Comparison of ENCODE assay signal across 22 cellular contexts in the genomic region with DNA sequence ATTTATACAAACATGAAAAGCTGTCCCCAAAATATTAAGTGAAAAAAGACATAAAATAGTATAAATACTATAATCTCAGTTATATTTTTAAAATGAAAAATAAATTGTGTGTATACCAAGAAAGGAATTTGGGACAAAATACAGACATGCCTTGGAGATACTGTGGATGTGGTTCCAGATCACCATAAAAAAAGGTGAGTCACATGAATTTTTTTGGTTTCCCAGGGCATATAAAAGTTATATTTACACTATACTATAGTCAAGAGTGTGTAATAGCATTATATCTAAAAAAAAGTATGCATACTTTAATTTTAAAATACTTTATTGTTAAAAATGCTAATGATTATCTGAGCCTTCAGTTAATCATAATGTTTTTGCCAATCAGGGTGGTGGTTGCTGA. TPM values are rescaled to one million over a fixed set of nuclear protein-coding genes. Genes with fewer than 3 reads are reported as not detected.
DNase-seq lines count a peak whose midpoint lies in the region; ATAC-seq and TF ChIP-seq lines count a peak whose summit lies in the region.
"Had no signal": no experiment of that assay in that cellular context is flagged by ENCODE, and none has a peak within 500 bp of the region (broad histone marks: within the 10 kb centered on the region; RNA-seq: fewer than 3 reads in every experiment).

No MANE protein-coding gene starts in this region.

- H3K9me3 Mint-ChIP-seq in HFFc6, result no peaks in the 10 kb centered on the region
- H3K9me3 Mint-ChIP-seq: CD4-positive, CD25-positive, alpha-beta regulatory T cell; CD8-positive, alpha-beta memory T cell; H9 had no signal

- POLR2A ChIA-PET in PC-3 (lab: Charles Lee; ENCODE audit: unreplicated experiment), result no interaction called here

- no peaks in the 10 kb centered on the region for H3K27me3 ChIP-seq in mammary epithelial cell (ENCODE audit: insufficient read depth, low read length)
- no peaks in the 10 kb centered on the region for H3K27me3 ChIP-seq in breast epithelium
- H3K27me3 ChIP-seq in PC-3 (ENCODE audit: low read length), result no peaks in the 10 kb centered on the region
- H3K27me3 ChIP-seq in smooth muscle cell (ENCODE audit: low read depth), result no peaks in the 10 kb centered on the region
- H3K27me3 ChIP-seq: BE2C had no signal

- BruUV-seq in mammary epithelial cell (replicated peaks; lab: Mats Ljungman, UMichigan) (no TSS peak), PC-3 (replicated peaks; lab: Mats Ljungman, UMichigan) (no TSS peak)

- H3K79me2 ChIP-seq in mammary epithelial cell (ENCODE audit: insufficient read depth, low read length), result no peaks in the 10 kb centered on the region
- no peaks in the 10 kb centered on the region for H3K79me2 ChIP-seq in PC-3 (ENCODE audit: low read length)
- no peaks in the 10 kb centered on the region for H3K79me2 ChIP-seq in smooth muscle cell (ENCODE audit: low read depth)

- H3F3A ChIP-seq in PC-3 (ENCODE audit: low read length, unreplicated experiment) (no peaks in the 10 kb centered on the region), smooth muscle cell (ENCODE audit: low read depth) (no peaks in the 10 kb centered on the region)

- H3K36me3 ChIP-seq in mammary epithelial cell (ENCODE audit: insufficient read depth, low read length) (no peaks in the 10 kb centered on the region), breast epithelium (no peaks in the 10 kb centered on the region), PC-3 (ENCODE audit: low read depth, low read length) (no peaks in the 10 kb centered on the region), smooth muscle cell (ENCODE audit: low read depth) (no peaks in the 10 kb centered on the region)
- H3K36me3 ChIP-seq: BE2C had no signal

- dilution Hi-C loops in mammary epithelial cell (cut with HindIII; ENCODE audit: low sequenced_read_pairs), result no loop called here

- in situ Hi-C loops in mammary epithelial cell (cut with MboI; ENCODE audit: low sequenced_read_pairs in 2 of 2), result no loop called here

- H2AFZ ChIP-seq in mammary epithelial cell (ENCODE audit: low read depth, low read length) (no peak overlapping the region), PC-3 (ENCODE audit: low read length) (no peak overlapping the region), smooth muscle cell (ENCODE audit: low read depth) (no peak overlapping the region)

- peaks cover 3% of the 10 kb centered on the region for H3K27me3 Mint-ChIP-seq in HFFc6 (ENCODE audit: insufficient read depth)
- H3K27me3 Mint-ChIP-seq: CD4-positive, CD25-positive, alpha-beta regulatory T cell had no signal

- ATAC-seq in PC-3 (peak; percentile 93), HG03108 (IDR thresholded peaks at IDR 0.05; ENCODE audit: unreplicated experiment) (no peak)
- ATAC-seq: A549, K562 had no signal

- no peak overlapping the region for H3K27ac Mint-ChIP-seq in HFFc6
- H3K27ac Mint-ChIP-seq: CD4-positive, CD25-positive, alpha-beta regulatory T cell; CD8-positive, alpha-beta memory T cell; H9 had no signal

- no peak for TF ChIP-seq POLR2A in breast epithelium (IDR thresholded peaks at IDR 0.05)

- no peak for TF ChIP-seq CTCF in mammary epithelial cell (conservative IDR thresholded peaks at IDR 0.05 in 1 of 2, IDR thresholded peaks at IDR 0.05 in 1 of 2; ENCODE audit: extremely low read depth in 1 of 2, insufficient read depth in 1 of 2, low read depth in 1 of 2, low read length in 2 of 2)
- no peak for TF ChIP-seq CTCF in breast epithelium (IDR thresholded peaks at IDR 0.05)
- TF ChIP-seq CTCF in HFFc6 (IDR thresholded peaks at IDR 0.05), result no peak
- no peak for TF ChIP-seq CTCF in PC-3 (conservative IDR thresholded peaks at IDR 0.05; ENCODE audit: low read depth, low read length)
- no peak for TF ChIP-seq CTCF in smooth muscle cell (IDR thresholded peaks at IDR 0.05; ENCODE audit: borderline replicate concordance, insufficient read depth, poor library complexity, severe bottlenecking)

- intact Hi-C loops in mammary epithelial cell (cut with micrococcal nuclease), result no loop called here
- intact Hi-C loops in breast epithelium (cut with DNase I; ENCODE audit: low total_unique reads), result no loop called here
- intact Hi-C loops in PC-3 (cut with micrococcal nuclease), result loop anchor here (5.0 kb wide), 1 partner anchor 118 kb away; a partner anchor contains a TSS

- DNase-seq in mammary epithelial cell (peak; percentile 28), breast epithelium (ENCODE audit: low spot score in 2 of 2) (no peak), HFFc6 (peak; percentile 48), PC-3 (peak; percentile 65), smooth muscle cell (lab: John Stamatoyannopoulos, UW; ENCODE audit: unreplicated experiment) (no peak), Kasumi-1 (lab: John Stamatoyannopoulos, UW) (no peak), cerebellum (ENCODE audit: low spot score) (no peak)
- DNase-seq: BE2C; C1 segment of cervical spinal cord; CD4-positive, CD25-positive, alpha-beta regulatory T cell; CD8-positive, alpha-beta memory T cell; COR-L47; DMS 273 treated with DMSO at 0.1 percent for 48 hours; DMS53; DND-41; GF-D8; H9 had no signal

- no peaks in the 10 kb centered on the region for H3K9me2 ChIP-seq in PC-3 (replicated peaks; ENCODE audit: low read length)

- H3K9ac ChIP-seq in mammary epithelial cell (ENCODE audit: insufficient read depth, low read length), result no peak overlapping the region
- H3K9ac ChIP-seq in PC-3 (ENCODE audit: low read length), result no peak overlapping the region
- H3K9ac ChIP-seq in smooth muscle cell (ENCODE audit: low read depth), result no peak overlapping the region

- H4K20me1 ChIP-seq in mammary epithelial cell (ENCODE audit: insufficient read depth, low read length) (no peaks in the 10 kb centered on the region), PC-3 (ENCODE audit: low read length) (no peaks in the 10 kb centered on the region), smooth muscle cell (ENCODE audit: low read depth) (no peaks in the 10 kb centered on the region)

- H3K4me2 ChIP-seq in mammary epithelial cell (ENCODE audit: insufficient read depth, low read depth, low read length) (no peak overlapping the region), PC-3 (ENCODE audit: low read length) (no peak overlapping the region), smooth muscle cell (no peak overlapping the region)
- H3K4me2 ChIP-seq: A549 had no signal

- H3K4me1 Mint-ChIP-seq in HFFc6 (ENCODE audit: low read depth), result no peaks in the 10 kb centered on the region; the same call in 1 of the 2 replicates
- H3K4me1 Mint-ChIP-seq: CD4-positive, CD25-positive, alpha-beta regulatory T cell; CD8-positive, alpha-beta memory T cell had no signal

- H3K4me1 ChIP-seq in mammary epithelial cell (ENCODE audit: insufficient read depth, low read length) (no peaks in the 10 kb centered on the region), breast epithelium (no peaks in the 10 kb centered on the region), PC-3 (ENCODE audit: insufficient read depth, low read length) (peaks cover 3% of the 10 kb centered on the region; the same call in 1 of the 2 replicates), smooth muscle cell (ENCODE audit: low read depth) (no peaks in the 10 kb centered on the region)
- H3K4me1 ChIP-seq: A549, BE2C had no signal

- H3K36me3 Mint-ChIP-seq in HFFc6 (ENCODE audit: low read depth), result no peaks in the 10 kb centered on the region
- H3K36me3 Mint-ChIP-seq: CD8-positive, alpha-beta memory T cell had no signal

- H3K27ac ChIP-seq in mammary epithelial cell (ENCODE audit: insufficient read depth, low read depth, low read length), result no peak overlapping the region
- no peak overlapping the region for H3K27ac ChIP-seq in breast epithelium
- H3K27ac ChIP-seq in PC-3 (ENCODE audit: low read length), result no peak overlapping the region
- H3K27ac ChIP-seq in smooth muscle cell (ENCODE audit: low read depth), result no peak overlapping the region
- H3K27ac ChIP-seq: 22Rv1, A549, HL-60 had no signal

- H3K4me3 Mint-ChIP-seq in HFFc6, result no peak overlapping the region
- H3K4me3 Mint-ChIP-seq: CD4-positive, CD25-positive, alpha-beta regulatory T cell; CD8-positive, alpha-beta memory T cell; H9 had no signal

- no peaks in the 10 kb centered on the region for H3K9me3 ChIP-seq in mammary epithelial cell (replicated peaks; ENCODE audit: insufficient read depth, low read length)
- H3K9me3 ChIP-seq in breast epithelium, result no peaks in the 10 kb centered on the region
- no peaks in the 10 kb centered on the region for H3K9me3 ChIP-seq in PC-3 (ENCODE audit: low read length)
- H3K9me3 ChIP-seq in smooth muscle cell (replicated peaks; ENCODE audit: low read depth), result no peaks in the 10 kb centered on the region
- H3K9me3 ChIP-seq: A549, BE2C had no signal

- H3K4me3 ChIP-seq in mammary epithelial cell (replicated peaks in 1 of 3; ENCODE audit: insufficient read depth in 1 of 3, low read depth in 2 of 3, low read length in 3 of 3) (no peak overlapping the region), breast epithelium (no peak overlapping the region), PC-3 (ENCODE audit: low read length) (no peak overlapping the region), smooth muscle cell (no peak overlapping the region)
- H3K4me3 ChIP-seq: A549, K562 had no signal

- CTCF ChIA-PET in mammary epithelial cell (lab: Charles Lee; ENCODE audit: low non-redundant PET) (no interaction called here), PC-3 (lab: Charles Lee) (no interaction called here)

RNA-seq across cellular contexts. Expression of a gene that starts 17.4 kb away (rescaled TPM):
- total RNA-seq in mammary epithelial cell (10 to 100 TPM in 1 of 2 donors, 1 to 10 TPM in 1; 7.5 to 13.1 TPM), breast epithelium (10 to 100 TPM; 12.6 to 14.7 (median 13.2) TPM), PC-3 (2014; rRNA removed) (1.5 and 6.2 TPM in 2 replicates), smooth muscle cell (11.9 and 13.7 TPM in 2 replicates), cerebellum (18.1 TPM)
- polyA plus RNA-seq in mammary epithelial cell (1.9 TPM), smooth muscle cell (16.6 and 18.6 TPM in 2 replicates)
- polyA minus RNA-seq in mammary epithelial cell, result 2.7 TPM
- 1 to 10 TPM; 5.8 to 7.6 (median 6.9) TPM for total RNA-seq in HFFc6 (2021; fragmentation: NEBNext Ultra II Directional; extraction: Animal tissue kit (Norgen Biotek cat#: 25700))

Comparison
In these comparisons a context has a peak if more than half of its experiments do, and no peak if none do; other contexts are left out.
1. DNase-seq: peak in mammary epithelial cell (single experiment), HFFc6 (single experiment) and PC-3 (single experiment); none in breast epithelium (0 of 2), smooth muscle cell (single experiment), Kasumi-1 (0 of 2) and cerebellum (single experiment).